1 cellular context compared by ENCODE assay signal in genomic region chr2:29895296-29895695, GRCh38.
TF ChIP-seq lines count a peak whose summit lies in the region.

No MANE protein-coding gene starts in this region.

TF ChIP-seq in GM23338, 12 proteins besides CTCF, POLR2A, EP300 and RAD21 (continued from another document):
- TF ChIP-seq ZNF462 (CRISPR knock-in tag; IDR thresholded peaks at IDR 0.05) (no peak), ZNF331 (CRISPR knock-in tag; IDR thresholded peaks at IDR 0.05; ENCODE audit: low read depth) (no peak), REST (IDR thresholded peaks at IDR 0.05; ENCODE audit: unreplicated experiment) (no peak), NANOG (IDR thresholded peaks at IDR 0.05; ENCODE audit: borderline replicate concordance) (no peak), EZH2phosphoT487 (IDR thresholded peaks at IDR 0.05; ENCODE audit: unreplicated experiment) (no peak), EZH2 (IDR thresholded peaks at IDR 0.05; ENCODE audit: low read depth, unreplicated experiment) (no peak), CREB1 (CRISPR knock-in tag; IDR thresholded peaks at IDR 0.05; ENCODE audit: low read depth) (no peak)
